In the genomic region with DNA sequence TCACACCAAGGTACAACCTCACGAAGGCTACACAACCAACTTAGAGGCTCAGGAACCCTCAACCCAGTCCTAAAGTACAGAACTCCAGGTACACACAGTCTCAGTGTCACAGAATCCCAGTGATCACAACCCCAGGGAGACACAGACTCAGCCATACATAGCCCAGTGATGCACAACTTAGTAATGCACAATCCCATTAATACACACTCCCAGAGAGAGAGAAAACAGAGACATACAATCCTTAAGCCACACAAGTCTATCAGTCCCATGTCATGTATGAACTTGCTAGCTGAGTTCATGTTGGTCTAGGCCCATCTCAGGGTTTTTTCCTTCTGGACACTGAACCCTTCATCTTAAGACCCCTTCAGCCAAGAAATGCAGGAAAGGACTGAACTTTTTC, we compare ENCODE assay signal across 12 cellular contexts. TPM values are rescaled to one million over a fixed set of nuclear protein-coding genes. Genes with fewer than 3 reads are reported as not detected.
A peak's percentile ranks its signal among the peaks of the same experiment; 100 is the strongest.
DNase-seq lines count a peak whose midpoint lies in the region; ATAC-seq and TF ChIP-seq lines count a peak whose summit lies in the region.
"Had no signal": no experiment of that assay in that cellular context is flagged by ENCODE, and none has a peak within 500 bp of the region (broad histone marks: within the 10 kb centered on the region; RNA-seq: fewer than 3 reads in every experiment).

No MANE protein-coding gene starts in this region.

- no peaks in the 10 kb centered on the region for H3K27me3 ChIP-seq in WERI-Rb-1 (ENCODE audit: insufficient read depth, low read depth, severe bottlenecking)
- H3K27me3 ChIP-seq in psoas muscle (ENCODE audit: insufficient read depth in 3 of 3, low read length in 2 of 3) = no peaks in the 10 kb centered on the region
- H3K27me3 ChIP-seq: vagina had no signal

- H3K9me3 ChIP-seq in WERI-Rb-1 (ENCODE audit: severe bottlenecking) (no peaks in the 10 kb centered on the region), psoas muscle (no peaks in the 10 kb centered on the region)
- H3K9me3 ChIP-seq: HAP-1, vagina had no signal

- H3K4me3 ChIP-seq in WERI-Rb-1 (ENCODE audit: low read depth, low read length) (no peak overlapping the region), psoas muscle (no peak overlapping the region)
- H3K4me3 ChIP-seq: HAP-1 had no signal

- peaks cover 24% of the 10 kb centered on the region for H3K4me1 ChIP-seq in psoas muscle

- peaks cover 65% of the 10 kb centered on the region for H3K4me1 Mint-ChIP-seq in activated T-cell treated with anti-CD3 and anti-CD28 coated beads, Interleukin-2, amount 50 U/mL, for 72 hours (ENCODE audit: low read depth)
- H3K4me1 Mint-ChIP-seq in glutamatergic neuron (ENCODE audit: low read depth, unreplicated experiment) = peaks cover 62% of the 10 kb centered on the region

- peaks cover 19% of the 10 kb centered on the region for H3K27me3 Mint-ChIP-seq in activated T-cell treated with anti-CD3 and anti-CD28 coated beads, Interleukin-2, amount 50 U/mL, for 72 hours (ENCODE audit: low read depth)
- H3K27me3 Mint-ChIP-seq in glutamatergic neuron (ENCODE audit: unreplicated experiment) = peaks cover 17% of the 10 kb centered on the region

- no peaks in the 10 kb centered on the region for H3K9me3 Mint-ChIP-seq in activated T-cell treated with anti-CD3 and anti-CD28 coated beads, Interleukin-2, amount 50 U/mL, for 72 hours
- peaks cover 17% of the 10 kb centered on the region for H3K9me3 Mint-ChIP-seq in glutamatergic neuron (ENCODE audit: unreplicated experiment)

- no peak for ATAC-seq in activated T-cell treated with anti-CD3 and anti-CD28 coated beads, Interleukin-2, amount 50 U/mL, for 72 hours (replicated peaks in 1 of 2)
- peak in 3 of 4 donors; percentile 19 to 42 (median 28) for ATAC-seq in psoas muscle
- ATAC-seq in HG02885 (IDR thresholded peaks at IDR 0.05; ENCODE audit: poor library complexity, unreplicated experiment) = no peak
- ATAC-seq in GM19455 (IDR thresholded peaks at IDR 0.05; ENCODE audit: unreplicated experiment) = no peak

- H3K36me3 ChIP-seq in WERI-Rb-1 = 0 out of 2 replicates have a peak, but pooled peaks cover 2% of the 10 kb centered on the region
- no peaks in the 10 kb centered on the region for H3K36me3 ChIP-seq in psoas muscle (ENCODE audit: insufficient read depth in 1 of 2, low read depth in 1 of 2)
- H3K36me3 ChIP-seq: HAP-1, vagina had no signal

- DNase-seq in activated T-cell treated with anti-CD3 and anti-CD28 coated beads, Interleukin-2, amount 50 U/mL, for 72 hours = no peak
- DNase-seq in activated T-cell treated with anti-CD3 and anti-CD28 coated beads, Interleukin-2, amount 50 U/mL, for 48 hours = no peak
- DNase-seq in WERI-Rb-1 (no peak), glutamatergic neuron (no peak), psoas muscle (no peak), nucleus accumbens (lab: John Stamatoyannopoulos, UW) (no peak)
- DNase-seq: NCI-H1694, NCI-H748 treated with DMSO at 0.1 percent for 48 hours had no signal

- TF ChIP-seq CTCF in WERI-Rb-1 (IDR thresholded peaks at IDR 0.05; ENCODE audit: low read depth, low read length) (no peak), glutamatergic neuron (IDR thresholded peaks at IDR 0.05; ENCODE audit: partially characterized antibody, unreplicated experiment) (no peak), psoas muscle (IDR thresholded peaks at IDR 0.05) (no peak)

- intact Hi-C loops in psoas muscle (cut with DNase I) = no loop called here

- H3K4me3 Mint-ChIP-seq in activated T-cell treated with anti-CD3 and anti-CD28 coated beads, Interleukin-2, amount 50 U/mL, for 72 hours = peak overlapping the region; percentile 24 to 85
- peak overlapping the region; percentile 88 for H3K4me3 Mint-ChIP-seq in glutamatergic neuron (ENCODE audit: unreplicated experiment)

- WGBS in psoas muscle, 3 donors = 95 to 100% (median 95%) methylated on average over 1 of the region's 1 CpG

- peak overlapping the region; percentile 62 for H3K27ac ChIP-seq in WERI-Rb-1
- H3K27ac ChIP-seq in psoas muscle = peak overlapping the region; percentile 10
- H3K27ac ChIP-seq: vagina had no signal

- no peak overlapping the region for H3K27ac Mint-ChIP-seq in activated T-cell treated with anti-CD3 and anti-CD28 coated beads, Interleukin-2, amount 50 U/mL, for 72 hours
- peak overlapping the region; percentile 6 for H3K27ac Mint-ChIP-seq in glutamatergic neuron (ENCODE audit: unreplicated experiment)

- H3K36me3 Mint-ChIP-seq in activated T-cell treated with anti-CD3 and anti-CD28 coated beads, Interleukin-2, amount 50 U/mL, for 72 hours (ENCODE audit: insufficient read depth in 2 of 2) = no peaks in the 10 kb centered on the region
- no peaks in the 10 kb centered on the region for H3K36me3 Mint-ChIP-seq in glutamatergic neuron (ENCODE audit: unreplicated experiment)

RNA-seq across cellular contexts. Expression of gene KCNIP2, which starts 4.6 kb away (rescaled TPM):
- total RNA-seq in activated T-cell treated with anti-CD3 and anti-CD28 coated beads, Interleukin-2, amount 50 U/mL, for 72 hours = 1 to 10 TPM; 2.2 to 3.1 TPM
- 30.0 TPM for total RNA-seq in glutamatergic neuron (ENCODE audit: unreplicated experiment)
- 1 to 10 TPM in 3 of 4 donors, under 1 TPM in 1; 0.71 to 3.2 (median 1.8) TPM for total RNA-seq in psoas muscle
- polyA plus RNA-seq in psoas muscle = 1 to 10 TPM in 2 of 3 donors, under 1 TPM in 1; 0.58 to 5.9 (median 1.1) TPM

RNA-seq across cellular contexts. Expression of gene OGA, which starts 20.8 kb away (rescaled TPM):
- total RNA-seq in activated T-cell treated with anti-CD3 and anti-CD28 coated beads, Interleukin-2, amount 50 U/mL, for 72 hours = 100 to 1,000 TPM; 165 to 170 TPM
- total RNA-seq in glutamatergic neuron (ENCODE audit: unreplicated experiment) = 277 TPM
- total RNA-seq in psoas muscle = 10 to 100 TPM; 52.6 to 59.8 (median 57.3) TPM
- polyA plus RNA-seq in psoas muscle = 10 to 100 TPM; 12.0 to 58.3 (median 24.7) TPM

RNA-seq across cellular contexts. Expression of gene NPM3, which starts 55.8 kb away (rescaled TPM):
- 100 to 1,000 TPM in 1 of 2 donors, 10 to 100 TPM in 1; 94.5 to 113 TPM for total RNA-seq in activated T-cell treated with anti-CD3 and anti-CD28 coated beads, Interleukin-2, amount 50 U/mL, for 72 hours
- total RNA-seq in glutamatergic neuron (ENCODE audit: unreplicated experiment) = 18.1 TPM
- total RNA-seq in psoas muscle = 10 to 100 TPM; 12.3 to 18.5 (median 14.7) TPM
- polyA plus RNA-seq in psoas muscle = 10 to 100 TPM; 19.3 to 52.6 (median 24.3) TPM

Comparison
In these comparisons a context has a peak if more than half of its experiments do, and no peak if none do; other contexts are left out.
1. ATAC-seq: peak in psoas muscle (3 of 4); none in activated T-cell treated with anti-CD3 and anti-CD28 coated beads, Interleukin-2, amount 50 U/mL, for 72 hours (0 of 2), HG02885 (single experiment) and GM19455 (single experiment).